ENCODE assay signal across 8 cellular contexts in the genomic region with DNA sequence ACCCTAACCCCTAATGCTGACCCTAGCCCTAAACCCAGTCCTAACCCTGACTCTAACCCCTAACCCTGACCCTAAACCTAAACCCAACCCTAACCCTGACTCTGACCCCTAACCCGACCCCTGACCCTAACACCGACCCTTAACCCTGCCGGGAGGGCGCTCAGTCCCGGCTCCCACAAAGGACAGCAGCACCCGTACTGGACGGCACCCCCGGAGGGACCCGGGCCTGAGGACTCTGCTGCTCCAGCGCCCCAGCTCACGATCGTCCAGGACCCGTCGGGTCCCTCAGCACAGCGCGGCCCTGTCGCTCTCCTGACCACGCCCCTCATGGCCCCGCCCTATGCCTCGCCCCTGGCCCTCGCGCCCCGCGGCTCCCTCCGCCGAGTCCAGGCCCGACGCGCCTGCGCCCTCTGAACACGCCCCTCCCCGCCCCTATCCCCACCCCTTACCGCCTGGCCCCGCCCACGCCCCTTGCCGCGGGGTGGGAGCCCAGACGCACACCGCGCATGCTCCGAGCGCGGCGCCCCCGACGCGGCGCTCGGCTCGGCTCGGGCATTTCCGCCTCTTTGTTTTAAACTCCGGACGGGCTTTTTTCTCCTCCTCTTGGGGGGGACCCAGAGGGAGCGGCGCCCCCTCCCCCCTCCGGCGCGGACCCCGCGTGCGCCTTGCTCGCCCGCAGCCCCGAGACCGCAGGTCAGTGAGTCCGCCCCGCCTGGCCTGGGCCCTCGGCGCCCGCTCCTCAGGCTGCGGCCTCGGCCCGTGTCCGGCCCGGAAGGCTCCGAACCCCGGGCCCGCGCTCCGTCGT. TPM values are rescaled to one million over a fixed set of nuclear protein-coding genes. Genes with fewer than 3 reads are reported as not detected.
DNase-seq lines count a peak whose midpoint lies in the region; ATAC-seq and FAIRE-seq lines count a peak whose summit lies in the region.

A gene with protein sequence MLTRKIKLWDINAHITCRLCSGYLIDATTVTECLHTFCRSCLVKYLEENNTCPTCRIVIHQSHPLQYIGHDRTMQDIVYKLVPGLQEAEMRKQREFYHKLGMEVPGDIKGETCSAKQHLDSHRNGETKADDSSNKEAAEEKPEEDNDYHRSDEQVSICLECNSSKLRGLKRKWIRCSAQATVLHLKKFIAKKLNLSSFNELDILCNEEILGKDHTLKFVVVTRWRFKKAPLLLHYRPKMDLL (plus strand): TSS at position 555 of the 805 bp plus-strand sequence. CDS start 27,849 bp downstream, outside the sequence.

- no peaks in the 10 kb centered on the region for H3K9me3 ChIP-seq in effector memory CD4-positive, alpha-beta T cell (ENCODE audit: control insufficient read depth, low read length)
- no peaks in the 10 kb centered on the region for H3K9me3 ChIP-seq in mesenchymal stem cell (ENCODE audit: control insufficient read depth, low read length)

- peak within 1 kb of the TSS; percentile 65 for H2BK120ac ChIP-seq in mesenchymal stem cell (ENCODE audit: low read depth, low read length)

- H3K9ac ChIP-seq in mesenchymal stem cell (ENCODE audit: low read length): peak within 1 kb of the TSS; percentile 99

- H3K4me1 ChIP-seq in effector memory CD4-positive, alpha-beta T cell (ENCODE audit: control insufficient read depth, insufficient read depth, low read length, poor library complexity, severe bottlenecking): peaks cover 15% of the 10 kb centered on the region
- peaks cover 31% of the 10 kb centered on the region for H3K4me1 ChIP-seq in mesenchymal stem cell (ENCODE audit: control insufficient read depth, insufficient read depth, low read depth, low read length)

- peak; percentile 98 for FAIRE-seq in HTR-8/SVneo (lab: Jason Lieb, UNC)

- peak within 1 kb of the TSS; percentile 82 for H3K4me3 ChIP-seq in effector memory CD4-positive, alpha-beta T cell (ENCODE audit: insufficient read depth, low read depth, low read length, poor library complexity, severe bottlenecking)
- H3K4me3 ChIP-seq in mesenchymal stem cell (ENCODE audit: insufficient read depth in 1 of 2, low read depth in 1 of 2, low read length in 2 of 2): peak within 1 kb of the TSS; percentile 90 to 91

- H3K36me3 ChIP-seq in effector memory CD4-positive, alpha-beta T cell (ENCODE audit: control insufficient read depth, insufficient read depth, low read length): no peaks in the 10 kb centered on the region
- H3K36me3 ChIP-seq in mesenchymal stem cell (ENCODE audit: control insufficient read depth in 1 of 2, insufficient read depth in 2 of 2, low read depth in 1 of 2, low read length in 2 of 2): peaks cover 3 to 12% of the 10 kb centered on the region in 2 experiments

- H2BK5ac ChIP-seq in mesenchymal stem cell (ENCODE audit: low read depth, low read length, poor library complexity, severe bottlenecking): peak within 1 kb of the TSS; percentile 88

- peak within 1 kb of the TSS; percentile 92 to 96 for H3K14ac ChIP-seq in mesenchymal stem cell (ENCODE audit: low read length in 2 of 2)

- H4K91ac ChIP-seq in mesenchymal stem cell (ENCODE audit: low read length): peak within 1 kb of the TSS; percentile 96

- peak within 1 kb of the TSS; percentile 30 for H2AK5ac ChIP-seq in mesenchymal stem cell (ENCODE audit: low read length, severe bottlenecking)

- DNase-seq in COLO829 (ENCODE audit: low spot score): peak; percentile 93
- peak; percentile 97 for DNase-seq in HTR-8/SVneo (ENCODE audit: insufficient read length, low spot score)
- peak; percentile 84 for DNase-seq in NOMO-1 treated with DMSO at 0.1 percent for 48 hours (lab: John Stamatoyannopoulos, UW; ENCODE audit: unreplicated experiment)
- peak; percentile 92 for DNase-seq in activated CD8-positive, alpha-beta memory T cell treated with anti-CD3 and anti-CD28 coated beads for 4 hours (ENCODE audit: low read depth in 2 of 2)
- peak; percentile 91 to 96 (median 95) for DNase-seq in effector memory CD4-positive, alpha-beta T cell
- peak; percentile 94 for DNase-seq in mesenchymal stem cell
- peak; percentile 88 for DNase-seq in stimulated activated CD8-positive, alpha-beta memory T cell treated with anti-CD3 and anti-CD28 coated beads, Interleukin-12 subunit alpha, Interleukin-12 subunit beta, amount 100 ng/mL, for 24 hours (ENCODE audit: extremely low read depth)

- no peaks in the 10 kb centered on the region for H3K27me3 ChIP-seq in effector memory CD4-positive, alpha-beta T cell (replicated peaks; ENCODE audit: control insufficient read depth, insufficient read depth, low read length, poor library complexity, severe bottlenecking)
- peaks cover 0 to 15% of the 10 kb centered on the region in 2 experiments for H3K27me3 ChIP-seq in mesenchymal stem cell (ENCODE audit: control insufficient read depth in 1 of 2, insufficient read depth in 1 of 2, low read length in 2 of 2)

- peak within 1 kb of the TSS; percentile 88 for H3K27ac ChIP-seq in effector memory CD4-positive, alpha-beta T cell (ENCODE audit: insufficient read depth, low read length, poor library complexity, severe bottlenecking)
- no peak within 1 kb of the TSS for H3K27ac ChIP-seq in mesenchymal stem cell (ENCODE audit: low read length, poor library complexity, severe bottlenecking)

- 4% methylated on average over 82 of the region's 82 CpGs for WGBS in mesenchymal stem cell

- peak within 1 kb of the TSS; percentile 7 for H2AFZ ChIP-seq in mesenchymal stem cell (ENCODE audit: low read depth, low read length)

- peak within 1 kb of the TSS; percentile 10 to 89 for H3K4ac ChIP-seq in mesenchymal stem cell (ENCODE audit: low read depth in 1 of 2, low read length in 2 of 2)

- peak within 1 kb of the TSS; percentile 95 to 96 for H3K18ac ChIP-seq in mesenchymal stem cell (ENCODE audit: low read depth in 1 of 2, low read length in 2 of 2)

- H2BK12ac ChIP-seq in mesenchymal stem cell (ENCODE audit: low read length in 2 of 2): peak within 1 kb of the TSS in 1 of 2 experiments; percentile 2

- peak within 1 kb of the TSS in 1 of 2 experiments; percentile 6 for H3K23ac ChIP-seq in mesenchymal stem cell (ENCODE audit: low read length in 2 of 2)

- peak within 1 kb of the TSS; percentile 71 for H4K8ac ChIP-seq in mesenchymal stem cell (ENCODE audit: low read length)

- peak within 1 kb of the TSS; percentile 4 for H2BK15ac ChIP-seq in mesenchymal stem cell (ENCODE audit: low read depth, poor library complexity, severe bottlenecking)

- peak within 1 kb of the TSS; percentile 89 for H3K4me2 ChIP-seq in mesenchymal stem cell (ENCODE audit: low read length, poor library complexity, severe bottlenecking)

- H3K79me1 ChIP-seq in mesenchymal stem cell (replicated peaks; ENCODE audit: low read length, poor library complexity, severe bottlenecking): peaks cover 3% of the 10 kb centered on the region

- ATAC-seq in GM21381 (IDR thresholded peaks at IDR 0.05; ENCODE audit: unreplicated experiment): peak; percentile 89

RNA-seq across cellular contexts. Expression of the gene that starts here (rescaled TPM):
- 33.6 TPM for polyA plus RNA-seq in mesenchymal stem cell (2013, experiment 1 of 2)
- polyA plus RNA-seq in mesenchymal stem cell (2013, experiment 2 of 2): 32.1 TPM
